1 cellular context compared by ENCODE assay signal in genomic region chr16:57258226-57258909, GRCh38.
TF ChIP-seq lines count a peak whose summit lies in the region.

No MANE protein-coding gene starts in this region.

TF ChIP-seq in HepG2, 621 proteins besides CTCF, POLR2A, EP300 and RAD21:
- no peak for TF ChIP-seq NR1H2 (CRISPR knock-in tag; IDR thresholded peaks at IDR 0.05; ENCODE audit: borderline replicate concordance, low read depth)
- TF ChIP-seq ZNF768 (CRISPR knock-in tag; IDR thresholded peaks at IDR 0.05), result peak; percentile 37; the same call in 1 of the 2 replicates
